Comparison of ENCODE assay signal across 4 cellular contexts in genomic region chr7:106448346-106448991, GRCh38.
TF ChIP-seq lines count a peak whose summit lies in the region.

No MANE protein-coding gene starts in this region.

TF ChIP-seq in liver, 16 proteins besides CTCF, POLR2A, EP300 and RAD21 (continued from another document):
- TF ChIP-seq HNF4G (IDR thresholded peaks at IDR 0.05) (no peak), HNF4A (conservative IDR thresholded peaks at IDR 0.05) (no peak), NR2F2 (IDR thresholded peaks at IDR 0.05) (no peak), YY1 (IDR thresholded peaks at IDR 0.05) (no peak), ATF3 (IDR thresholded peaks at IDR 0.05) (no peak)

TF ChIP-seq in HepG2, 621 proteins besides CTCF, POLR2A, EP300 and RAD21 (continued from another document and continues in another):
- TF ChIP-seq RERE (CRISPR knock-in tag; IDR thresholded peaks at IDR 0.05; ENCODE audit: low read depth), result no peak
- TF ChIP-seq ZFYVE20 (CRISPR knock-in tag; IDR thresholded peaks at IDR 0.05; ENCODE audit: borderline replicate concordance, low read depth), result no peak
- TF ChIP-seq POLR2G (IDR thresholded peaks at IDR 0.05; ENCODE audit: low read depth, low read length), result no peak
- TF ChIP-seq REXO4 (CRISPR knock-in tag; IDR thresholded peaks at IDR 0.05; ENCODE audit: borderline replicate concordance), result no peak

TF ChIP-seq in GM23338, 12 proteins besides CTCF, POLR2A, EP300 and RAD21 (continued from another document):
- no peak for TF ChIP-seq REST (IDR thresholded peaks at IDR 0.05; ENCODE audit: unreplicated experiment)
- TF ChIP-seq JUNB (IDR thresholded peaks at IDR 0.05; ENCODE audit: unreplicated experiment), result no peak
TF ChIP-seq in GM23338: peak in this region for 0.

TF ChIP-seq in K562, 482 proteins besides CTCF, POLR2A, EP300 and RAD21 (continued from another document):
- TF ChIP-seq CREB5 (CRISPR knock-in tag; IDR thresholded peaks at IDR 0.05) (no peak), ZNF512 (tag; IDR thresholded peaks at IDR 0.05) (peak; percentile 53; the same call in 1 of the 2 replicates), THAP7 (CRISPR knock-in tag; IDR thresholded peaks at IDR 0.05) (no peak), TCF7L2 (IDR thresholded peaks at IDR 0.05; ENCODE audit: low read depth, low read length) (0 out of 2 replicates have a peak, but pooled peaks have one; percentile 28), THRB (CRISPR knock-in tag; conservative IDR thresholded peaks at IDR 0.05) (no peak)
